Comparison of ENCODE assay signal across 26 cellular contexts in the genomic region with DNA sequence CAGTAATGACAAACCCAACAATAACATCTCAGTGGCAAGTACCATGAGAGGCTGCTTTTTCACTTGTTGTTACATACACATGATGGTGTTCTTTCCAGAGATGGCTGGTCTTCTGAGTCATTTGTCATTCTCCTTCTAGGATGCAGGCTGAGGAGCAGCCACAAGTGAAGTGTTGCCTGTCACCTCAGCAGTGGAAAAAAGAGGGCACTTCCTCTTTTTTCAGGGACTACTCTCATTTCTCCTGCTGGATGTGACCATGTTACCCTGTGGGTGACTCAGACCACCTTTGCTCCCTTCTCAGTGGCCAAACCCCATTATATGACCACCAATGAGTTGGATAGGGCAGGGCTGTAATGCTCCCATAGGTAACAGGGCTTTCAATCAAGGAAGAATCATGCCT.
DNase-seq lines count a peak whose midpoint lies in the region; ATAC-seq, FAIRE-seq and TF ChIP-seq lines count a peak whose summit lies in the region.
"Had no signal": no experiment of that assay in that cellular context is flagged by ENCODE, and none has a peak within 500 bp of the region (broad histone marks: within the 10 kb centered on the region; RNA-seq: fewer than 3 reads in every experiment).

No MANE protein-coding gene starts in this region.

- SMC1A ChIA-PET in GM12878 (lab: Charles Lee; ENCODE audit: uncharacterized antibody, unreplicated experiment), result no interaction called here

- H4K20me1 ChIP-seq in BLaER1 treated with 17β-estradiol and CSF1 and Interleukin-3, amounts not matched to agents 10 nM and 100 nM, result no peaks in the 10 kb centered on the region; a peak in 1 of 22 replicates
- H4K20me1 ChIP-seq in GM12878 (ENCODE audit: control insufficient read depth, insufficient read depth), result no peaks in the 10 kb centered on the region

- H3K36me3 ChIP-seq in BLaER1 treated with 17β-estradiol and CSF1 and Interleukin-3, amounts not matched to agents 10 nM and 100 nM, result no peaks in the 10 kb centered on the region
- H3K36me3 ChIP-seq in GM12878 (ENCODE audit: control insufficient read depth in 2 of 2, insufficient read depth in 2 of 2, low read length in 1 of 2), result no peaks in the 10 kb centered on the region
- H3K36me3 ChIP-seq: Peyer's patch, SJSA1 had no signal

- peak overlapping the region; percentile 66 to 82 (median 75); a peak in 19 of 22 replicates for H3K4me2 ChIP-seq in BLaER1 treated with 17β-estradiol and CSF1 and Interleukin-3, amounts not matched to agents 10 nM and 100 nM
- H3K4me2 ChIP-seq in GM12878 (ENCODE audit: control insufficient read depth, insufficient read depth), result no peak overlapping the region
- H3K4me2 ChIP-seq: A549 had no signal

- no peak overlapping the region for H3K4me3 ChIP-seq in BLaER1 treated with 17β-estradiol and CSF1 and Interleukin-3, amounts not matched to agents 10 nM and 100 nM
- H3K4me3 ChIP-seq in NB4 (ENCODE audit: low read depth, low read length) (no peak overlapping the region), GM12878 (no peak overlapping the region)
- H3K4me3 ChIP-seq: A549, Peyer's patch, SJSA1 had no signal

- H3K9me3 ChIP-seq in BLaER1 treated with 17β-estradiol and CSF1 and Interleukin-3, amounts not matched to agents 10 nM and 100 nM (replicated peaks in 1 of 11), result peaks cover 0 to 11% (median 5%) of the 10 kb centered on the region in 11 experiments; a peak in 5 of 22 replicates
- no peaks in the 10 kb centered on the region; the same call in 2 of the 3 replicates for H3K9me3 ChIP-seq in GM12878 (replicated peaks; ENCODE audit: control insufficient read depth, insufficient read depth, low read length)
- H3K9me3 ChIP-seq: A549, Peyer's patch had no signal

- H3K4me3 Mint-ChIP-seq in effector memory CD8-positive, alpha-beta T cell, result no peak overlapping the region
- H3K4me3 Mint-ChIP-seq: B cell; CD4-positive, CD25-positive, alpha-beta regulatory T cell had no signal

- no peak for TF ChIP-seq EP300 in GM12878 (IDR thresholded peaks at IDR 0.05; ENCODE audit: borderline replicate concordance in 1 of 2, control insufficient read depth in 1 of 2, low read depth in 2 of 2, low read length in 2 of 2)

- H3K27ac Mint-ChIP-seq in effector memory CD8-positive, alpha-beta T cell, result no peak overlapping the region
- H3K27ac Mint-ChIP-seq: B cell; CD4-positive, CD25-positive, alpha-beta regulatory T cell had no signal

- peak overlapping the region in 1 of 11 experiments; percentile 37; a peak in 2 of 22 replicates for H3K27ac ChIP-seq in BLaER1 treated with 17β-estradiol and CSF1 and Interleukin-3, amounts not matched to agents 10 nM and 100 nM
- no peak overlapping the region for H3K27ac ChIP-seq in GM12878 (ENCODE audit: control insufficient read depth, insufficient read depth)
- H3K27ac ChIP-seq: A549, Peyer's patch, SJSA1 had no signal

- peaks cover 10 to 26% of the 10 kb centered on the region in 2 donors for H3K9me3 Mint-ChIP-seq in effector memory CD8-positive, alpha-beta T cell

- H3K9ac ChIP-seq in BLaER1 treated with 17β-estradiol and CSF1 and Interleukin-3, amounts not matched to agents 10 nM and 100 nM, result no peak overlapping the region
- H3K9ac ChIP-seq in GM12878 (ENCODE audit: control insufficient read depth, insufficient read depth, low read length), result no peak overlapping the region

- no peaks in the 10 kb centered on the region for H3K27me3 Mint-ChIP-seq in effector memory CD8-positive, alpha-beta T cell
- H3K27me3 Mint-ChIP-seq: B cell; CD4-positive, CD25-positive, alpha-beta regulatory T cell had no signal

- in situ Hi-C loops in KBM-7 (cut with MboI; ENCODE audit: low pct_unique_long_range_greater_than_20kb, low sequenced_read_pairs), result no loop called here
- in situ Hi-C loops in GM12878 (cut with MboI), result no loop called here

- TF ChIP-seq CTCF in NB4 (IDR thresholded peaks at IDR 0.05; ENCODE audit: low read depth, low read length) (no peak), GM12878 (IDR thresholded peaks at IDR 0.05 in 2 of 3, conservative IDR thresholded peaks at IDR 0.05 in 1 of 3; ENCODE audit: control insufficient read depth in 2 of 3, extremely low read depth in 1 of 3, insufficient read depth in 1 of 3, low read depth in 3 of 3, low read length in 3 of 3) (no peak)

- H3K4me1 Mint-ChIP-seq in effector memory CD8-positive, alpha-beta T cell (ENCODE audit: low read depth in 2 of 2), result no peaks in the 10 kb centered on the region
- H3K4me1 Mint-ChIP-seq: B cell; CD4-positive, CD25-positive, alpha-beta regulatory T cell had no signal

- TF ChIP-seq RAD21 in GM12878 (IDR thresholded peaks at IDR 0.05; ENCODE audit: insufficient read depth, low read depth, low read length), result no peak

- CTCF ChIA-PET in GM12878 (lab: Yijun Ruan, JAX), result no interaction called here

- BruUV-seq in GM12878 (replicated peaks; lab: Mats Ljungman, UMichigan), result no TSS peak

- ATAC-seq in GM12878 (no peak), HG02840 (IDR thresholded peaks at IDR 0.05; ENCODE audit: low FRiP score, unreplicated experiment) (no peak)
- no peak for ATAC-seq in effector memory CD8-positive, alpha-beta T cell (replicated peaks)
- ATAC-seq: A549, HCT116 had no signal

- no peak overlapping the region for H2AFZ ChIP-seq in GM12878 (ENCODE audit: control insufficient read depth, low read depth, low read length)

- intact Hi-C loops in GM12878 (cut with micrococcal nuclease; ENCODE audit: unreplicated experiment), result no loop called here

- H3K36me3 Mint-ChIP-seq in effector memory CD8-positive, alpha-beta T cell (ENCODE audit: insufficient read depth), result no peaks in the 10 kb centered on the region
- H3K36me3 Mint-ChIP-seq: CD4-positive, CD25-positive, alpha-beta regulatory T cell had no signal

- RAD21 ChIA-PET in GM12878 (lab: Charles Lee; ENCODE audit: unreplicated experiment), result no interaction called here

- POLR2A ChIA-PET in GM12878 (lab: Charles Lee), result no interaction called here

- H3K79me2 ChIP-seq in GM12878 (ENCODE audit: control insufficient read depth, insufficient read depth, low read length), result no peaks in the 10 kb centered on the region

- peak; percentile 5 for DNase-seq in KBM-7
- peak; percentile 10 for DNase-seq in NB4 (ENCODE audit: low read depth)
- DNase-seq in GM12878 (ENCODE audit: low read depth, low spot score), result no peak
- no peak for DNase-seq in effector memory CD8-positive, alpha-beta T cell
- DNase-seq in SIG-M5 (lab: John Stamatoyannopoulos, UW), result no peak
- DNase-seq in stimulated activated CD4-positive, alpha-beta T cell treated with anti-CD3 and anti-CD28 coated beads, Interleukin-12 subunit alpha, Interleukin-12 subunit beta, amount 100 ng/mL, for 4 hours, result no peak
- DNase-seq: CD4-positive, CD25-positive, alpha-beta regulatory T cell; DMS79; IMR-90; Kasumi-1; MM.1S; NCI-H1417 treated with DMSO at 0.1 percent for 48 hours; NCI-H187 treated with DMSO at 0.1 percent for 48 hours; NCI-H2107; NCI-H2227 treated with DMSO at 0.1 percent for 48 hours; NCI-H510A; NCI-H748 treated with DMSO at 0.1 percent for 48 hours; Peyer's patch had no signal

- no peak for TF ChIP-seq POLR2A in NB4 (IDR thresholded peaks at IDR 0.05; ENCODE audit: extremely low read depth, insufficient read length)
- TF ChIP-seq POLR2A in GM12878 (IDR thresholded peaks at IDR 0.05; ENCODE audit: low read depth, low read length), result no peak

- peaks cover 21 to 55% (median 40%) of the 10 kb centered on the region in 10 experiments for H3K4me1 ChIP-seq in BLaER1 treated with 17β-estradiol and CSF1 and Interleukin-3, amounts not matched to agents 10 nM and 100 nM
- H3K4me1 ChIP-seq in GM12878 (ENCODE audit: control insufficient read depth, insufficient read depth, low read length), result no peaks in the 10 kb centered on the region
- H3K4me1 ChIP-seq: A549, Peyer's patch had no signal

- H3K27me3 ChIP-seq in BLaER1 treated with 17β-estradiol and CSF1 and Interleukin-3, amounts not matched to agents 10 nM and 100 nM, result 0 out of 22 replicates have a peak, but pooled peaks cover 0 to 3% (median 0%) of the 10 kb centered on the region in 11 experiments
- no peaks in the 10 kb centered on the region for H3K27me3 ChIP-seq in GM12878 (replicated peaks in 1 of 2; ENCODE audit: control insufficient read depth in 2 of 2, insufficient read depth in 2 of 2, low read length in 1 of 2)
- H3K27me3 ChIP-seq: Peyer's patch, SJSA1 had no signal

- FAIRE-seq in GM12878 (lab: Jason Lieb, UNC), result no peak
- FAIRE-seq: A549, GM12892, H1 had no signal

TF ChIP-seq in GM12878, 131 proteins besides CTCF, POLR2A, EP300 and RAD21:
- TF ChIP-seq SPI1 (IDR thresholded peaks at IDR 0.05; ENCODE audit: borderline replicate concordance, insufficient read depth, low read depth, low read length), result peak; percentile 38; the same call in 1 of the 2 replicates
- TF ChIP-seq EGR1 (IDR thresholded peaks at IDR 0.05; ENCODE audit: borderline replicate concordance in 1 of 2, low read depth in 2 of 2, low read length in 2 of 2), result no peak

Comparison
In these comparisons a context has a peak if more than half of its experiments do, and no peak if none do; other contexts are left out.
1. DNase-seq: peak in KBM-7 (single experiment) and NB4 (single experiment); none in GM12878 (single experiment), effector memory CD8-positive, alpha-beta T cell (0 of 3), SIG-M5 (single experiment) and stimulated activated CD4-positive, alpha-beta T cell treated with anti-CD3 and anti-CD28 coated beads, Interleukin-12 subunit alpha, Interleukin-12 subunit beta, amount 100 ng/mL, for 4 hours (single experiment).